11 cellular contexts compared by ENCODE assay signal in genomic region chr11:95512682-95513081, GRCh38.
DNase-seq lines count a peak whose midpoint lies in the region; ATAC-seq and TF ChIP-seq lines count a peak whose summit lies in the region.
"Had no signal": no experiment of that assay in that cellular context is flagged by ENCODE, and none has a peak within 500 bp of the region (broad histone marks: within the 10 kb centered on the region; RNA-seq: fewer than 3 reads in every experiment).

No MANE protein-coding gene starts in this region.

- H3K9me3 ChIP-seq in body of pancreas (no peaks in the 10 kb centered on the region), skeletal muscle tissue (ENCODE audit: control insufficient read depth in 3 of 3, low read length in 3 of 3) (no peaks in the 10 kb centered on the region)
- H3K9me3 ChIP-seq: upper lobe of left lung had no signal

- 24 to 32% methylated on average over 4 of the region's 4 CpGs for WGBS in body of pancreas, 2 donors

- intact Hi-C loops in body of pancreas (cut with DNase I) = no loop called here

- no peaks in the 10 kb centered on the region for H3K36me3 ChIP-seq in body of pancreas (replicated peaks in 1 of 2; ENCODE audit: insufficient read depth in 1 of 2, low read depth in 2 of 2)
- no peaks in the 10 kb centered on the region for H3K36me3 ChIP-seq in skeletal muscle tissue (ENCODE audit: control insufficient read depth in 3 of 3, insufficient read depth in 3 of 3, low read length in 3 of 3)
- H3K36me3 ChIP-seq: upper lobe of left lung had no signal

- H3K27me3 ChIP-seq in body of pancreas = no peaks in the 10 kb centered on the region
- H3K27me3 ChIP-seq in skeletal muscle tissue (ENCODE audit: control insufficient read depth in 3 of 3, insufficient read depth in 3 of 3, low read length in 3 of 3) = no peaks in the 10 kb centered on the region
- H3K27me3 ChIP-seq: upper lobe of left lung had no signal

- peak; percentile 59 for ATAC-seq in body of pancreas
- no peak for ATAC-seq in HG03571 (IDR thresholded peaks at IDR 0.05; ENCODE audit: unreplicated experiment)

- H3K4me3 ChIP-seq in body of pancreas = no peak overlapping the region
- H3K4me3 ChIP-seq in skeletal muscle tissue (ENCODE audit: low read length in 3 of 3) = no peak overlapping the region
- H3K4me3 ChIP-seq: coronary artery, upper lobe of left lung had no signal

- peak; percentile 89 for DNase-seq in GM04503 (ENCODE audit: low read depth)
- DNase-seq in body of pancreas = peak in 2 of 4 donors; percentile 24 to 33
- DNase-seq in islet precursor cell = peak; percentile 88
- no peak for DNase-seq in central memory CD4-positive, alpha-beta T cell
- DNase-seq in NCI-H2107 treated with DMSO at 0.1 percent for 48 hours (lab: John Stamatoyannopoulos, UW; ENCODE audit: unreplicated experiment) = no peak
- no peak for DNase-seq in GF-D8 (lab: John Stamatoyannopoulos, UW)
- DNase-seq: NCI-H1436, upper lobe of left lung had no signal

- H3K27ac ChIP-seq in body of pancreas (peak overlapping the region in 1 of 4 donors; percentile 30), skeletal muscle tissue (ENCODE audit: low read depth, low read length) (peak overlapping the region; percentile 51)

- H3K4me1 ChIP-seq in body of pancreas (no peaks in the 10 kb centered on the region), skeletal muscle tissue (ENCODE audit: control insufficient read depth in 3 of 3, insufficient read depth in 3 of 3, low read length in 3 of 3) (peaks cover 0 to 5% (median 0%) of the 10 kb centered on the region in 3 donors)

- TF ChIP-seq POLR2A in body of pancreas (IDR thresholded peaks at IDR 0.05) = no peak

- no peak for TF ChIP-seq CTCF in body of pancreas (IDR thresholded peaks at IDR 0.05)

- no peak overlapping the region for H3K9ac ChIP-seq in skeletal muscle tissue (ENCODE audit: low read depth in 1 of 3, low read length in 3 of 3)

Comparison
In these comparisons a context has a peak if more than half of its experiments do, and no peak if none do; other contexts are left out.
1. DNase-seq: peak in GM04503 (single experiment) and islet precursor cell (single experiment); none in central memory CD4-positive, alpha-beta T cell (single experiment), NCI-H2107 treated with DMSO at 0.1 percent for 48 hours (single experiment) and GF-D8 (single experiment).